19 cellular contexts compared by ENCODE assay signal in genomic region chr17:73940511-73940910, GRCh38.
DNase-seq lines count a peak whose midpoint lies in the region; ATAC-seq and TF ChIP-seq lines count a peak whose summit lies in the region.
"Had no signal": no experiment of that assay in that cellular context is flagged by ENCODE, and none has a peak within 500 bp of the region (broad histone marks: within the 10 kb centered on the region; RNA-seq: fewer than 3 reads in every experiment).

No MANE protein-coding gene starts in this region.

- H3K9me3 ChIP-seq in lung (ENCODE audit: control insufficient read depth in 2 of 2, insufficient read depth in 1 of 2, low read length in 1 of 2) = no peaks in the 10 kb centered on the region
- H3K9me3 ChIP-seq: BE2C had no signal

- H3K27me3 ChIP-seq in lung (ENCODE audit: control insufficient read depth, insufficient read depth) = no peaks in the 10 kb centered on the region
- H3K27me3 ChIP-seq: BE2C had no signal

- DNase-seq in activated CD8-positive, alpha-beta memory T cell treated with anti-CD3 and anti-CD28 coated beads for 24 hours = peak; percentile 24
- no peak for DNase-seq in activated CD8-positive, alpha-beta memory T cell treated with anti-CD3 and anti-CD28 coated beads, Interleukin-2, amount 50 U/mL, for 48 hours
- DNase-seq in ecto neural progenitor cell (ENCODE audit: low spot score) (peak; percentile 28), lung (ENCODE audit: low spot score) (peak; percentile 16), NCI-H2227 treated with DMSO at 0.1 percent for 48 hours (lab: John Stamatoyannopoulos, UW) (no peak), glomerular visceral epithelial cell (ENCODE audit: extremely low spot score) (no peak)
- DNase-seq: ACHN; BE2C; C1 segment of cervical spinal cord; CD4-positive, CD25-positive, alpha-beta regulatory T cell; CD8-positive, alpha-beta memory T cell; COR-L47; DMS 273 treated with DMSO at 0.1 percent for 48 hours; DMS53; DND-41; EL; GM23248; HCEC 1CT had no signal

- no peak overlapping the region for H3K4me3 ChIP-seq in lung
- H3K4me3 ChIP-seq: GM12878, GM23248 had no signal

- no peaks in the 10 kb centered on the region for H3K4me1 ChIP-seq in lung (ENCODE audit: control insufficient read depth in 2 of 2, insufficient read depth in 2 of 2, low read length in 2 of 2)

- no peaks in the 10 kb centered on the region for H3K36me3 ChIP-seq in lung (ENCODE audit: control insufficient read depth in 2 of 2, insufficient read depth in 2 of 2, low read length in 2 of 2)
- H3K36me3 ChIP-seq: BE2C had no signal

- H3K27ac ChIP-seq in lung (ENCODE audit: low read depth in 1 of 2, low read length in 1 of 2) = no peak overlapping the region
- H3K27ac ChIP-seq: GM23248 had no signal

- 70 to 80% methylated on average over 3 of the region's 3 CpGs for WGBS in lung, 2 donors

- TF ChIP-seq CTCF in lung (IDR thresholded peaks at IDR 0.05; ENCODE audit: control extremely low read depth, extremely low read depth) = no peak

- no peak for ATAC-seq in lung (ENCODE audit: insufficient read depth, low FRiP score)
- ATAC-seq: GM12878 had no signal

Comparison
In these comparisons a context has a peak if more than half of its experiments do, and no peak if none do; other contexts are left out.
1. DNase-seq: peak in activated CD8-positive, alpha-beta memory T cell treated with anti-CD3 and anti-CD28 coated beads for 24 hours (single experiment), ecto neural progenitor cell (single experiment) and lung (single experiment); none in activated CD8-positive, alpha-beta memory T cell treated with anti-CD3 and anti-CD28 coated beads, Interleukin-2, amount 50 U/mL, for 48 hours (single experiment), NCI-H2227 treated with DMSO at 0.1 percent for 48 hours (single experiment) and glomerular visceral epithelial cell (single experiment).